ENCODE assay signal across 19 cellular contexts in the genomic region with DNA sequence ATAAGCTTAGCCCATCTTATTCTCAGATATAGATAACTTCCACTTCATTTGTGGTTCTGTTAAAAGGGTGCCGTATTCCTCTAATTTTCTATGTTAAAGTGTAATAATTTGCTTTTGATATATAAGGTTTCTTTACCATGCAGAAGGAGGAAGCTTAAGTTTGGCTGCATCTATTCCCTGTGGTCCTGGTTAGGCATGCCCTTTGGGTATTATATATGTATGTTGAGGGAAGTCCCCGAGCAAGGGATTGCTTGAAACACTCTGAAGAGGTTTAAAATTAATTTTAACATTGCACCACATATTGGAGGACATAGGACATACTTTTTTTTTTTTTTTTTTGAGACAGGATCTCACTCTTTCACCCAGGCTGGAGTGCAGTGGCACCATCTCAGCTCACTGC. TPM values are rescaled to one million over a fixed set of nuclear protein-coding genes. Genes with fewer than 3 reads are reported as not detected.
A peak's percentile ranks its signal among the peaks of the same experiment; 100 is the strongest.
DNase-seq lines count a peak whose midpoint lies in the region; ATAC-seq and TF ChIP-seq lines count a peak whose summit lies in the region.
"Had no signal": no experiment of that assay in that cellular context is flagged by ENCODE, and none has a peak within 500 bp of the region (broad histone marks: within the 10 kb centered on the region; RNA-seq: fewer than 3 reads in every experiment).

No MANE protein-coding gene starts in this region.

- no peak for TF ChIP-seq POLR2A in breast epithelium (IDR thresholded peaks at IDR 0.05)
- no peak for TF ChIP-seq POLR2A in NB4 (IDR thresholded peaks at IDR 0.05; ENCODE audit: extremely low read depth, insufficient read length)

- no peak for DNase-seq in mammary epithelial cell
- no peak for DNase-seq in breast epithelium (ENCODE audit: low spot score in 2 of 2)
- peak; percentile 49 for DNase-seq in NB4 (ENCODE audit: low read depth)
- DNase-seq in stimulated activated naive B cell treated with anti-CD40 and anti-IgM and Interleukin-4, amounts not matched to agents 10 μg/mL and 1 μg/mL and 100 μg/mL, for 72 hours: no peak
- DNase-seq in nucleus accumbens (lab: John Stamatoyannopoulos, UW): no peak
- no peak for DNase-seq in progenitor cell of endocrine pancreas (ENCODE audit: low spot score, unreplicated experiment)
- DNase-seq: C1 segment of cervical spinal cord; Calu3; CD4-positive, alpha-beta memory T cell; COR-L47; DMS53; DMS79 treated with DMSO at 0.1 percent for 48 hours; GF-D8; H9; HFFc6 had no signal

- no peak overlapping the region for H3K9ac ChIP-seq in mammary epithelial cell (ENCODE audit: insufficient read depth, low read length)

- H2AFZ ChIP-seq in mammary epithelial cell (ENCODE audit: low read depth, low read length): peak overlapping the region; percentile 63
- H2AFZ ChIP-seq: GM23338 had no signal

- intact Hi-C loops in mammary epithelial cell (cut with micrococcal nuclease) (no loop called here), breast epithelium (cut with DNase I; ENCODE audit: low total_unique reads) (no loop called here)

- H3K4me1 Mint-ChIP-seq in stimulated activated naive B cell treated with anti-CD40 and anti-IgM and Interleukin-4, amounts not matched to agents 10 μg/mL and 1 μg/mL and 100 μg/mL, for 72 hours: peaks cover 0 to 10% of the 10 kb centered on the region in 2 donors
- peaks cover 10% of the 10 kb centered on the region for H3K4me1 Mint-ChIP-seq in progenitor cell of endocrine pancreas (ENCODE audit: low read depth)
- H3K4me1 Mint-ChIP-seq: B cell; CD4-positive, alpha-beta memory T cell had no signal

- no peak overlapping the region for H3K4me2 ChIP-seq in mammary epithelial cell (ENCODE audit: insufficient read depth, low read depth, low read length)
- H3K4me2 ChIP-seq: GM23338 had no signal

- H4K20me1 ChIP-seq in mammary epithelial cell (ENCODE audit: insufficient read depth, low read length): no peaks in the 10 kb centered on the region

- dilution Hi-C loops in mammary epithelial cell (cut with HindIII; ENCODE audit: low sequenced_read_pairs): no loop called here

- in situ Hi-C loops in mammary epithelial cell (cut with MboI; ENCODE audit: low sequenced_read_pairs in 2 of 2): no loop called here

- H3K27me3 ChIP-seq in mammary epithelial cell (ENCODE audit: insufficient read depth, low read length): no peaks in the 10 kb centered on the region
- H3K27me3 ChIP-seq in breast epithelium: no peaks in the 10 kb centered on the region

- H3K36me3 Mint-ChIP-seq in stimulated activated naive B cell treated with anti-CD40 and anti-IgM and Interleukin-4, amounts not matched to agents 10 μg/mL and 1 μg/mL and 100 μg/mL, for 72 hours: no peaks in the 10 kb centered on the region
- no peaks in the 10 kb centered on the region for H3K36me3 Mint-ChIP-seq in progenitor cell of endocrine pancreas (ENCODE audit: insufficient read depth)
- H3K36me3 Mint-ChIP-seq: CD4-positive, alpha-beta memory T cell had no signal

- H3K36me3 ChIP-seq in mammary epithelial cell (ENCODE audit: insufficient read depth, low read length) (no peaks in the 10 kb centered on the region), breast epithelium (no peaks in the 10 kb centered on the region)

- H3K4me1 ChIP-seq in mammary epithelial cell (ENCODE audit: insufficient read depth, low read length) (peaks cover 25% of the 10 kb centered on the region), breast epithelium (no peaks in the 10 kb centered on the region)

- no peaks in the 10 kb centered on the region for H3K9me3 ChIP-seq in mammary epithelial cell (replicated peaks; ENCODE audit: insufficient read depth, low read length)
- no peaks in the 10 kb centered on the region for H3K9me3 ChIP-seq in breast epithelium

- peak; percentile 68 to 69 for ATAC-seq in stimulated activated naive B cell treated with anti-CD40 and anti-IgM and Interleukin-4, amounts not matched to agents 10 μg/mL and 1 μg/mL and 100 μg/mL, for 72 hours (replicated peaks)
- ATAC-seq: GM23338 had no signal

- TF ChIP-seq CTCF in mammary epithelial cell (conservative IDR thresholded peaks at IDR 0.05 in 1 of 2, IDR thresholded peaks at IDR 0.05 in 1 of 2; ENCODE audit: extremely low read depth in 1 of 2, insufficient read depth in 1 of 2, low read depth in 1 of 2, low read length in 2 of 2) (no peak), breast epithelium (IDR thresholded peaks at IDR 0.05) (no peak), NB4 (IDR thresholded peaks at IDR 0.05; ENCODE audit: low read depth, low read length) (no peak), progenitor cell of endocrine pancreas (IDR thresholded peaks at IDR 0.05; ENCODE audit: unreplicated experiment) (no peak)

- WGBS in mammary epithelial cell (ENCODE audit: low coverage, missing lambda C conversion rate): 100% methylated on average over 2 of the region's 2 CpGs

- no peak overlapping the region for H3K27ac ChIP-seq in mammary epithelial cell (ENCODE audit: insufficient read depth, low read depth, low read length)
- H3K27ac ChIP-seq in breast epithelium: no peak overlapping the region
- H3K27ac ChIP-seq: 22Rv1 had no signal

- H3K79me2 ChIP-seq in mammary epithelial cell (ENCODE audit: insufficient read depth, low read length): no peaks in the 10 kb centered on the region

- no TSS peak for BruUV-seq in mammary epithelial cell (replicated peaks; lab: Mats Ljungman, UMichigan)

- no peaks in the 10 kb centered on the region for H3K9me3 Mint-ChIP-seq in stimulated activated naive B cell treated with anti-CD40 and anti-IgM and Interleukin-4, amounts not matched to agents 10 μg/mL and 1 μg/mL and 100 μg/mL, for 72 hours
- no peaks in the 10 kb centered on the region for H3K9me3 Mint-ChIP-seq in progenitor cell of endocrine pancreas (ENCODE audit: low read depth)
- H3K9me3 Mint-ChIP-seq: GM23338, H9, HFFc6 had no signal

- H3K4me3 Mint-ChIP-seq in stimulated activated naive B cell treated with anti-CD40 and anti-IgM and Interleukin-4, amounts not matched to agents 10 μg/mL and 1 μg/mL and 100 μg/mL, for 72 hours: no peak overlapping the region
- no peak overlapping the region for H3K4me3 Mint-ChIP-seq in progenitor cell of endocrine pancreas (ENCODE audit: low read depth)
- H3K4me3 Mint-ChIP-seq: B cell; CD4-positive, alpha-beta memory T cell; GM23338; H9; HFFc6 had no signal

- CTCF ChIA-PET in mammary epithelial cell (lab: Charles Lee; ENCODE audit: low non-redundant PET): no interaction called here

- H3K4me3 ChIP-seq in mammary epithelial cell (replicated peaks in 1 of 3; ENCODE audit: insufficient read depth in 1 of 3, low read depth in 2 of 3, low read length in 3 of 3) (no peak overlapping the region), breast epithelium (no peak overlapping the region), NB4 (ENCODE audit: low read depth, low read length) (no peak overlapping the region)
- H3K4me3 ChIP-seq: GM23338 had no signal

- no peaks in the 10 kb centered on the region for H3K27me3 Mint-ChIP-seq in stimulated activated naive B cell treated with anti-CD40 and anti-IgM and Interleukin-4, amounts not matched to agents 10 μg/mL and 1 μg/mL and 100 μg/mL, for 72 hours
- H3K27me3 Mint-ChIP-seq in progenitor cell of endocrine pancreas: no peaks in the 10 kb centered on the region
- H3K27me3 Mint-ChIP-seq: B cell had no signal

- no peak overlapping the region for H3K27ac Mint-ChIP-seq in stimulated activated naive B cell treated with anti-CD40 and anti-IgM and Interleukin-4, amounts not matched to agents 10 μg/mL and 1 μg/mL and 100 μg/mL, for 72 hours
- H3K27ac Mint-ChIP-seq in progenitor cell of endocrine pancreas: no peak overlapping the region
- H3K27ac Mint-ChIP-seq: B cell; CD4-positive, alpha-beta memory T cell; GM23338; H9; HFFc6 had no signal

RNA-seq across cellular contexts. Expression of gene MYO1B, which starts 16.9 kb away (rescaled TPM):
- total RNA-seq in mammary epithelial cell (100 to 1,000 TPM; 165 to 435 TPM), breast epithelium (10 to 100 TPM; 34.1 to 73.9 (median 63.9) TPM), progenitor cell of endocrine pancreas (157 and 158 TPM in 2 replicates)
- polyA plus RNA-seq in mammary epithelial cell: 128 TPM
- 202 TPM for polyA minus RNA-seq in mammary epithelial cell
- total RNA-seq: G401 had no signal
